In genomic region chr1:204480515-204480914, GRCh38 we compare ENCODE assay signal across 9 cellular contexts. TPM values are rescaled to one million over a fixed set of nuclear protein-coding genes. Genes with fewer than 3 reads are reported as not detected.
DNase-seq lines count a peak whose midpoint lies in the region; ATAC-seq and TF ChIP-seq lines count a peak whose summit lies in the region.
"Had no signal": no experiment of that assay in that cellular context is flagged by ENCODE, and none has a peak within 500 bp of the region (broad histone marks: within the 10 kb centered on the region; RNA-seq: fewer than 3 reads in every experiment).

No MANE protein-coding gene starts in this region.

- H3K27ac Mint-ChIP-seq in CD8-positive, alpha-beta T cell: no peak overlapping the region
- H3K27ac Mint-ChIP-seq in effector memory CD8-positive, alpha-beta T cell: peak overlapping the region; percentile 77 to 87
- no peak overlapping the region for H3K27ac Mint-ChIP-seq in activated CD4-positive, alpha-beta T cell treated with anti-CD3 and anti-CD28 coated beads, Interleukin-2, amount 10 ng/mL, durations not matched to agents 7 days and 5 days

- H3K4me1 ChIP-seq in CD8-positive, alpha-beta T cell (ENCODE audit: insufficient read depth, low read length): peaks cover 31% of the 10 kb centered on the region
- H3K4me1 ChIP-seq in MM.1S (ENCODE audit: low read length): no peaks in the 10 kb centered on the region

- no peaks in the 10 kb centered on the region for H3K36me3 ChIP-seq in CD8-positive, alpha-beta T cell (ENCODE audit: insufficient read depth, low read length)
- no peaks in the 10 kb centered on the region for H3K36me3 ChIP-seq in MM.1S (replicated peaks; ENCODE audit: insufficient read depth, low read length)

- no peaks in the 10 kb centered on the region for H3K9me2 ChIP-seq in MM.1S (replicated peaks; ENCODE audit: insufficient read depth, low read length)

- no peak overlapping the region for H3K4me3 Mint-ChIP-seq in CD8-positive, alpha-beta T cell
- peak overlapping the region; percentile 36 to 39 for H3K4me3 Mint-ChIP-seq in effector memory CD8-positive, alpha-beta T cell
- no peak overlapping the region for H3K4me3 Mint-ChIP-seq in activated CD4-positive, alpha-beta T cell treated with anti-CD3 and anti-CD28 coated beads, Interleukin-2, amount 10 ng/mL, durations not matched to agents 7 days and 5 days

- peak; percentile 48 for ATAC-seq in CD8-positive, alpha-beta T cell
- ATAC-seq in GM19043 (IDR thresholded peaks at IDR 0.05; ENCODE audit: low read depth, unreplicated experiment): peak; percentile 65
- ATAC-seq in HG03196 (IDR thresholded peaks at IDR 0.05; ENCODE audit: unreplicated experiment): peak; percentile 39
- ATAC-seq in effector memory CD8-positive, alpha-beta T cell (replicated peaks): no peak
- no peak for ATAC-seq in GM18517 (IDR thresholded peaks at IDR 0.05; ENCODE audit: unreplicated experiment)

- H3K27me3 ChIP-seq in CD8-positive, alpha-beta T cell (ENCODE audit: insufficient read depth, low read length): no peaks in the 10 kb centered on the region
- no peaks in the 10 kb centered on the region for H3K27me3 ChIP-seq in MM.1S (replicated peaks; ENCODE audit: insufficient read depth, low read length)

- H3K4me3 ChIP-seq in CD8-positive, alpha-beta T cell (ENCODE audit: low read depth, low read length): no peak overlapping the region
- H3K4me3 ChIP-seq in MM.1S (ENCODE audit: low read length): no peak overlapping the region
- H3K4me3 ChIP-seq: SK-N-MC had no signal

- no peak overlapping the region for H2AFZ ChIP-seq in MM.1S (ENCODE audit: low read length)

- no peak for TF ChIP-seq CTCF in CD8-positive, alpha-beta T cell (IDR thresholded peaks at IDR 0.05)
- TF ChIP-seq CTCF in MM.1S (IDR thresholded peaks at IDR 0.05; ENCODE audit: low read length): no peak

- no peak for DNase-seq in CD8-positive, alpha-beta T cell
- no peak for DNase-seq in effector memory CD8-positive, alpha-beta T cell
- no peak for DNase-seq in activated CD4-positive, alpha-beta T cell treated with anti-CD3 and anti-CD28 coated beads, Interleukin-2, amount 10 ng/mL, durations not matched to agents 7 days and 5 days
- DNase-seq in MM.1S (no peak), NCI-H1105 treated with DMSO at 0.1 percent for 48 hours (lab: John Stamatoyannopoulos, UW) (no peak)

- no peaks in the 10 kb centered on the region for H3K9me3 ChIP-seq in CD8-positive, alpha-beta T cell (ENCODE audit: low read length)
- no peaks in the 10 kb centered on the region for H3K9me3 ChIP-seq in MM.1S (replicated peaks; ENCODE audit: insufficient read depth, low read length)

- no peaks in the 10 kb centered on the region for H4K20me1 ChIP-seq in MM.1S (ENCODE audit: insufficient read depth, low read length)

- CTCF ChIA-PET in CD8-positive, alpha-beta T cell (lab: Charles Lee): interaction anchor here (0.7 to 9.1 kb wide), 7 partner anchors 9 to 236 kb away, joined by 3 to 53 read pairs (median 3); partner anchors contain the start of gene PIK3C2B
- CTCF ChIA-PET in activated CD4-positive, alpha-beta T cell treated with anti-CD3 and anti-CD28 coated beads, Interleukin-2, amount 10 ng/mL, durations not matched to agents 7 days and 5 days (lab: Charles Lee): interaction anchor here (0.6 to 4.8 kb wide), 3 partner anchors 13 to 1482 kb away, joined by 3 to 23 read pairs (median 4); partner anchors contain the start of gene PIK3C2B

- no peaks in the 10 kb centered on the region for H3F3A ChIP-seq in MM.1S (ENCODE audit: insufficient read depth, low read length)

- POLR2A ChIA-PET in CD8-positive, alpha-beta T cell (lab: Charles Lee): interaction anchor here (5.6 kb wide), 1 partner anchor 13 kb away, joined by 32 read pairs; the partner anchor contains the start of gene PIK3C2B
- POLR2A ChIA-PET in activated CD4-positive, alpha-beta T cell treated with anti-CD3 and anti-CD28 coated beads, Interleukin-2, amount 10 ng/mL, durations not matched to agents 7 days and 5 days (lab: Charles Lee): no interaction called here

- H3K27me3 Mint-ChIP-seq in CD8-positive, alpha-beta T cell (ENCODE audit: low read depth): no peaks in the 10 kb centered on the region
- H3K27me3 Mint-ChIP-seq in effector memory CD8-positive, alpha-beta T cell: no peaks in the 10 kb centered on the region
- no peaks in the 10 kb centered on the region for H3K27me3 Mint-ChIP-seq in activated CD4-positive, alpha-beta T cell treated with anti-CD3 and anti-CD28 coated beads, Interleukin-2, amount 10 ng/mL, durations not matched to agents 7 days and 5 days

- H3K27ac ChIP-seq in CD8-positive, alpha-beta T cell (ENCODE audit: low read depth, low read length): no peak overlapping the region
- no peak overlapping the region for H3K27ac ChIP-seq in MM.1S (ENCODE audit: low read length)
- H3K27ac ChIP-seq: SK-N-MC had no signal

- H3K9me3 Mint-ChIP-seq in CD8-positive, alpha-beta T cell: no peaks in the 10 kb centered on the region
- no peaks in the 10 kb centered on the region for H3K9me3 Mint-ChIP-seq in effector memory CD8-positive, alpha-beta T cell
- H3K9me3 Mint-ChIP-seq in activated CD4-positive, alpha-beta T cell treated with anti-CD3 and anti-CD28 coated beads, Interleukin-2, amount 10 ng/mL, durations not matched to agents 7 days and 5 days: no peaks in the 10 kb centered on the region

- no peak overlapping the region for H3K4me2 ChIP-seq in MM.1S (ENCODE audit: low read depth, low read length)

- peaks cover 69% of the 10 kb centered on the region for H3K4me1 Mint-ChIP-seq in CD8-positive, alpha-beta T cell (ENCODE audit: low read depth)
- peaks cover 56 to 62% of the 10 kb centered on the region in 2 donors for H3K4me1 Mint-ChIP-seq in effector memory CD8-positive, alpha-beta T cell (ENCODE audit: low read depth in 2 of 2)
- H3K4me1 Mint-ChIP-seq in activated CD4-positive, alpha-beta T cell treated with anti-CD3 and anti-CD28 coated beads, Interleukin-2, amount 10 ng/mL, durations not matched to agents 7 days and 5 days: peaks cover 26% of the 10 kb centered on the region

- H3K36me3 Mint-ChIP-seq in CD8-positive, alpha-beta T cell: peaks cover 6% of the 10 kb centered on the region
- H3K36me3 Mint-ChIP-seq in effector memory CD8-positive, alpha-beta T cell (ENCODE audit: insufficient read depth): peaks cover 10% of the 10 kb centered on the region
- no peaks in the 10 kb centered on the region for H3K36me3 Mint-ChIP-seq in activated CD4-positive, alpha-beta T cell treated with anti-CD3 and anti-CD28 coated beads, Interleukin-2, amount 10 ng/mL, durations not matched to agents 7 days and 5 days (ENCODE audit: low read depth)

- no peak overlapping the region for H3K9ac ChIP-seq in MM.1S (ENCODE audit: low read length)

- intact Hi-C loops in CD8-positive, alpha-beta T cell (cut with DNase I, micrococcal nuclease): loop anchor here in 1 of 2 experiments (2.0 kb wide), 1 partner anchor 22 kb away; no protein-coding TSS in a partner anchor

- no peaks in the 10 kb centered on the region for H3K79me2 ChIP-seq in MM.1S (ENCODE audit: low read length)

RNA-seq across cellular contexts. Expression of gene PIK3C2B, which starts 14.1 kb away (rescaled TPM):
- 10 to 100 TPM; 32.2 to 32.6 TPM for total RNA-seq in CD8-positive, alpha-beta T cell
- total RNA-seq in activated CD4-positive, alpha-beta T cell treated with anti-CD3 and anti-CD28 coated beads, Interleukin-2, amount 10 ng/mL, durations not matched to agents 7 days and 5 days: 10 to 100 TPM; 27.4 to 28.9 TPM

RNA-seq across cellular contexts. Expression of gene MDM4, which starts 35.7 kb away (rescaled TPM):
- 100 to 1,000 TPM; 209 to 218 TPM for total RNA-seq in CD8-positive, alpha-beta T cell
- total RNA-seq in activated CD4-positive, alpha-beta T cell treated with anti-CD3 and anti-CD28 coated beads, Interleukin-2, amount 10 ng/mL, durations not matched to agents 7 days and 5 days: 10 to 100 TPM; 95.0 to 98.1 TPM

Comparison
In these comparisons a context has a peak if more than half of its experiments do, and no peak if none do; other contexts are left out.
1. ATAC-seq: peak in CD8-positive, alpha-beta T cell (single experiment), GM19043 (single experiment) and HG03196 (single experiment); none in effector memory CD8-positive, alpha-beta T cell (single experiment) and GM18517 (single experiment).
2. H3K27ac Mint-ChIP-seq: peak in effector memory CD8-positive, alpha-beta T cell (2 of 2); none in CD8-positive, alpha-beta T cell (single experiment) and activated CD4-positive, alpha-beta T cell treated with anti-CD3 and anti-CD28 coated beads, Interleukin-2, amount 10 ng/mL, durations not matched to agents 7 days and 5 days (single experiment).
3. H3K4me3 Mint-ChIP-seq: peak in effector memory CD8-positive, alpha-beta T cell (2 of 2); none in CD8-positive, alpha-beta T cell (single experiment) and activated CD4-positive, alpha-beta T cell treated with anti-CD3 and anti-CD28 coated beads, Interleukin-2, amount 10 ng/mL, durations not matched to agents 7 days and 5 days (single experiment).